In the genomic region with DNA sequence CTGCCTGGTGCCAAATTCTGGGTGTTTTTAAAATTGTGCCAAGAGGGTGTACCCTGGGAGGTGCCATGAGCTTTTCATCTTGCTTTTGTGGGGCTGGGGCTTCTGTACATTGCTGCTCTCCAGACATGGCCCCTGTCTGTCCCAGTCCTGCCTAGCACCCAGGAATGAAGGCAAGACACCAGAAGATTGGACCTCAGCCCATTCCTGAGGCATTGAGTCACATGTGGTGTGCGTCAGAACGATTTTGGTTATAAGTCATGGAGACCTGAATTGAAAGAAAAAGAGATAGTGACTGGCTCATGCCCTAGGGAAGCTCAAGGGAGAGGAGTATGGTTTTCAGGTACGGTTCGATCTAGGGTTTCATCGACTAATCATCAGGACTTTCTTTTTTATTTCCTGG, we compare ENCODE assay signal across 18 cellular contexts.
DNase-seq lines count a peak whose midpoint lies in the region; ATAC-seq lines count a peak whose summit lies in the region.
"Had no signal": no experiment of that assay in that cellular context is flagged by ENCODE, and none has a peak within 500 bp of the region (broad histone marks: within the 10 kb centered on the region; RNA-seq: fewer than 3 reads in every experiment).

No MANE protein-coding gene starts in this region.

- no peaks in the 10 kb centered on the region for H3K4me1 ChIP-seq in GM23248 (ENCODE audit: insufficient read depth)
- H3K4me1 ChIP-seq: HAP-1 had no signal

- no peak overlapping the region for H3K27ac ChIP-seq in GM23248

- in situ Hi-C loops in GM23248 (cut with MboI), result no loop called here

- H3K4me3 ChIP-seq in GM23248, result no peak overlapping the region
- H3K4me3 ChIP-seq: GM12878, GM23338, HAP-1 had no signal

- no peaks in the 10 kb centered on the region for H3K36me3 Mint-ChIP-seq in T-helper 2 cell treated with Interferon-gamma antibody and Interleukin-4, amounts not matched to agents 5 μg/mL and 100 μg/mL, for 36 hours (ENCODE audit: low read depth)
- H3K36me3 Mint-ChIP-seq: CD4-positive, alpha-beta memory T cell had no signal

- H3K27me3 Mint-ChIP-seq in T-helper 2 cell treated with Interferon-gamma antibody and Interleukin-4, amounts not matched to agents 5 μg/mL and 100 μg/mL, for 36 hours (ENCODE audit: low read depth), result no peaks in the 10 kb centered on the region

- H3K79me2 ChIP-seq in GM23248 (ENCODE audit: insufficient read depth), result no peaks in the 10 kb centered on the region

- no peaks in the 10 kb centered on the region for H3K9me3 ChIP-seq in GM23248 (ENCODE audit: low read depth)
- H3K9me3 ChIP-seq: HAP-1 had no signal

- H3F3A ChIP-seq in GM23248 (ENCODE audit: insufficient read depth), result no peaks in the 10 kb centered on the region

- DNase-seq in GM23248, result peak; percentile 4
- DNase-seq in M059J (ENCODE audit: low read depth), result peak; percentile 69
- DNase-seq in RPMI7951 (ENCODE audit: low read depth), result peak; percentile 8
- no peak for DNase-seq in NCI-H1048 (lab: John Stamatoyannopoulos, UW)
- DNase-seq in T-helper 2 cell treated with Interferon-gamma antibody and Interleukin-4, amounts not matched to agents 5 μg/mL and 100 μg/mL, for 36 hours (ENCODE audit: low spot score), result no peak
- DNase-seq: C1 segment of cervical spinal cord; Calu3; CD4-positive, alpha-beta memory T cell; COR-L47; DMS53; DMS79 treated with DMSO at 0.1 percent for 48 hours; GDM1; HFFc6 had no signal

- peaks cover 16% of the 10 kb centered on the region for H3K9me3 Mint-ChIP-seq in T-helper 2 cell treated with Interferon-gamma antibody and Interleukin-4, amounts not matched to agents 5 μg/mL and 100 μg/mL, for 36 hours

- H3K4me3 Mint-ChIP-seq in T-helper 2 cell treated with Interferon-gamma antibody and Interleukin-4, amounts not matched to agents 5 μg/mL and 100 μg/mL, for 36 hours, result no peak overlapping the region
- H3K4me3 Mint-ChIP-seq: CD4-positive, alpha-beta memory T cell; GM23338; HFFc6 had no signal

- H3K36me3 ChIP-seq in GM23248 (ENCODE audit: low read depth), result no peaks in the 10 kb centered on the region
- H3K36me3 ChIP-seq: HAP-1 had no signal

- H2AFZ ChIP-seq in GM23248, result no peak overlapping the region
- H2AFZ ChIP-seq: GM23338 had no signal

- H4K20me1 ChIP-seq in GM23248 (ENCODE audit: insufficient read depth), result no peaks in the 10 kb centered on the region

- no peak overlapping the region for H3K27ac Mint-ChIP-seq in T-helper 2 cell treated with Interferon-gamma antibody and Interleukin-4, amounts not matched to agents 5 μg/mL and 100 μg/mL, for 36 hours
- H3K27ac Mint-ChIP-seq: CD4-positive, alpha-beta memory T cell; GM23338; HFFc6 had no signal

- WGBS in GM23248 (ENCODE audit: low coverage in 1 of 2, low lambda C conversion rate in 2 of 2, missing lambda C conversion rate in 2 of 2), 2 experiments, result 47 to 67% methylated on average over 5 of the region's 5 CpGs

- H3K9me2 ChIP-seq in GM23248 (ENCODE audit: insufficient read depth), result no peaks in the 10 kb centered on the region

- no peak overlapping the region for H3K9ac ChIP-seq in GM23248

- H3K27me3 ChIP-seq in GM23248 (replicated peaks; ENCODE audit: insufficient read depth), result no peaks in the 10 kb centered on the region; the same call in 1 of the 2 replicates

- no peak overlapping the region for H3K4me2 ChIP-seq in GM23248 (ENCODE audit: unreplicated experiment)
- H3K4me2 ChIP-seq: GM23338 had no signal

- no peaks in the 10 kb centered on the region for H3K4me1 Mint-ChIP-seq in T-helper 2 cell treated with Interferon-gamma antibody and Interleukin-4, amounts not matched to agents 5 μg/mL and 100 μg/mL, for 36 hours (ENCODE audit: low read depth)
- H3K4me1 Mint-ChIP-seq: GM23338 had no signal

- no peak for ATAC-seq in GM18511 (IDR thresholded peaks at IDR 0.05; ENCODE audit: unreplicated experiment)
- no peak for ATAC-seq in GM19463 (IDR thresholded peaks at IDR 0.05; ENCODE audit: unreplicated experiment)
- ATAC-seq: GM12878, GM23338 had no signal

Comparison
In these comparisons a context has a peak if more than half of its experiments do, and no peak if none do; other contexts are left out.
1. DNase-seq: peak in GM23248 (single experiment), M059J (single experiment) and RPMI7951 (single experiment); none in NCI-H1048 (single experiment) and T-helper 2 cell treated with Interferon-gamma antibody and Interleukin-4, amounts not matched to agents 5 μg/mL and 100 μg/mL, for 36 hours (single experiment).